In the genomic region with DNA sequence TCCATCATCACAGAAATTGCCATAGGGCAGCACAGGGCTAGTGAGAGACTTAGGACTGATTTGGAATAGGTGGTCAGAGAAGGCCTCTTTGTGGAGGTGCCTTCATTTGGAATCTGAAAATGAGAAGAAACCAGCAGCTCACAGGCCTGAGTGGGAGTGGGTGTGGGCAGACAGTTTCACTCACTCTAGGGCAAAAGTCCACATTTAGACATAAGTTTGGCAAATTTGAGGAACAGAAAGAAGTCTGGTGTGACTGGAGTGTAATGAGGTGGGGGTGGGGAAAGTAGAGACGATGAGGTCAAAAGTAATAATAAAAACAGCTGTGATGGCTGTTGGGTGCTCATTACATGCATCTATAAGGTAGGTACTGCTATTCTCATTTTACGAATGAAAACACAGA, we compare ENCODE assay signal across 10 cellular contexts.
DNase-seq lines count a peak whose midpoint lies in the region; ATAC-seq lines count a peak whose summit lies in the region.
"Had no signal": no experiment of that assay in that cellular context is flagged by ENCODE, and none has a peak within 500 bp of the region (broad histone marks: within the 10 kb centered on the region; RNA-seq: fewer than 3 reads in every experiment).

No MANE protein-coding gene starts in this region.

- no peaks in the 10 kb centered on the region for H3K9me3 Mint-ChIP-seq in memory B cell

- H3K4me3 Mint-ChIP-seq in memory B cell, result peak overlapping the region; percentile 55

- H3K36me3 Mint-ChIP-seq in memory B cell, result no peaks in the 10 kb centered on the region

- H3K27ac Mint-ChIP-seq in memory B cell, result peak overlapping the region; percentile 89

- DNase-seq in memory B cell (ENCODE audit: low spot score in 2 of 2), result peak in 1 of 2 donors; percentile 48
- DNase-seq in activated gamma-delta T cell (lab: John Stamatoyannopoulos, UW), result no peak
- DNase-seq in retina, result no peak
- no peak for DNase-seq in COR-L47 (lab: John Stamatoyannopoulos, UW)
- no peak for DNase-seq in DMS79 (lab: John Stamatoyannopoulos, UW)
- DNase-seq: NCI-H2081; stimulated activated naive CD4-positive, alpha-beta T cell had no signal

- peaks cover 53% of the 10 kb centered on the region for H3K4me1 Mint-ChIP-seq in memory B cell

- H3K27me3 Mint-ChIP-seq in memory B cell, result no peaks in the 10 kb centered on the region

- ATAC-seq in GM18517 (IDR thresholded peaks at IDR 0.05; ENCODE audit: unreplicated experiment) (peak; percentile 56), GM21723 (IDR thresholded peaks at IDR 0.05; ENCODE audit: unreplicated experiment) (peak; percentile 55), HG03565 (IDR thresholded peaks at IDR 0.05; ENCODE audit: unreplicated experiment) (peak; percentile 37), memory B cell (ENCODE audit: low read depth) (peak; percentile 76)
